ENCODE assay signal across 1 cellular context in the genomic region with DNA sequence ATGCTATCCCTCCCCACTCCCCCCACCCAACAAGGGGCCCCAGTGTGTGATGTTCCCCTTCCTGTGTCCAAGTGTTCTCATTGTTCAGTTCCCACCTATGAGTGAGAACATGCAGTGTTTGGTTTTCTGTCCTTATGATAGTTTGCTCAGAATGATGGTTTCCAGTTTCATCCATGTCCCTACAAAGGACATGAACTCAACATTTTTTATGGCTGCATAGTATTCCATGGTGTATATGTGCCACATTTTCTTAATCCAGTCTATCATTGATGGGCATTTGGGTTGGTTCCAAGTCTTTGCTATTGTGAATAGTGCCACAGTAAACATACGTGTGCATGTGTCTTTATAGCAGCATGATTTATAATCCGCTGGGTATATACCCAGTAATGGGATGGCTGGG.
TF ChIP-seq lines count a peak whose summit lies in the region.

No MANE protein-coding gene starts in this region.

TF ChIP-seq in HEK293, 187 proteins besides CTCF, POLR2A, EP300 and RAD21:
- peak; percentile 96 for TF ChIP-seq ZNF146 (tag by site-specific recombination; IDR thresholded peaks at IDR 0.05)
